Comparison of ENCODE assay signal across 21 cellular contexts in genomic region chrX:111560801-111561200, GRCh38. TPM values are rescaled to one million over a fixed set of nuclear protein-coding genes. Genes with fewer than 3 reads are reported as not detected.
DNase-seq lines count a peak whose midpoint lies in the region; ATAC-seq, FAIRE-seq and TF ChIP-seq lines count a peak whose summit lies in the region.
"Had no signal": no experiment of that assay in that cellular context is flagged by ENCODE, and none has a peak within 500 bp of the region (broad histone marks: within the 10 kb centered on the region; RNA-seq: fewer than 3 reads in every experiment).

No MANE protein-coding gene starts in this region.

- CTCF ChIA-PET in Caco-2 (lab: Charles Lee): no interaction called here
- CTCF ChIA-PET in H1 (lab: Charles Lee; ENCODE audit: partially characterized antibody): no interaction called here

- no peaks in the 10 kb centered on the region for H3K36me3 Mint-ChIP-seq in Caco-2 (ENCODE audit: insufficient read depth, unreplicated experiment)
- H3K36me3 Mint-ChIP-seq: CD14-positive monocyte; CD8-positive, alpha-beta T cell had no signal

- no peak overlapping the region for H4K91ac ChIP-seq in H1 (replicated peaks; ENCODE audit: insufficient read length, low read length)

- H3K27ac Mint-ChIP-seq in Caco-2 (ENCODE audit: unreplicated experiment): no peak overlapping the region
- H3K27ac Mint-ChIP-seq: CD14-positive monocyte; CD8-positive, alpha-beta T cell had no signal

- WGBS in H1 (ENCODE audit: extremely low coverage in 1 of 2, insufficient coverage in 1 of 2, insufficient read length in 1 of 2, insufficient replicate concordance in 2 of 2, low coverage in 1 of 2, low lambda C conversion rate in 2 of 2, missing lambda C conversion rate in 1 of 2), 2 experiments: 90% methylated on average over 3 of the region's 3 CpGs; no CpG with 5 or more reads in 1 of the 2 experiments

- H2BK12ac ChIP-seq in H1 (ENCODE audit: low read depth, low read length): no peak overlapping the region

- H3K4me1 Mint-ChIP-seq in Caco-2 (ENCODE audit: low read depth, unreplicated experiment): no peaks in the 10 kb centered on the region
- H3K4me1 Mint-ChIP-seq: CD14-positive monocyte had no signal

- H3K14ac ChIP-seq in H1 (ENCODE audit: insufficient read length): no peak overlapping the region

- H3K9ac ChIP-seq in H1 (replicated peaks in 1 of 4; ENCODE audit: extremely low read depth in 1 of 4, low read depth in 3 of 4, low read length in 3 of 4): no peak overlapping the region
- H3K9ac ChIP-seq: BLaER1 had no signal

- no peak overlapping the region for H3K27ac ChIP-seq in H1 (ENCODE audit: low read depth, low read length)
- H3K27ac ChIP-seq: BLaER1, HL-60 had no signal

- no peaks in the 10 kb centered on the region for H3K27me3 ChIP-seq in BE2C
- H3K27me3 ChIP-seq in Caco-2 (replicated peaks; ENCODE audit: control insufficient read depth, insufficient read depth, low read length): no peaks in the 10 kb centered on the region
- no peaks in the 10 kb centered on the region for H3K27me3 ChIP-seq in H1 (replicated peaks in 1 of 4; ENCODE audit: control insufficient read depth in 3 of 4, extremely low read depth in 1 of 4, insufficient read depth in 3 of 4, low read length in 3 of 4)

- H3K4me2 ChIP-seq in H1 (ENCODE audit: insufficient read depth in 1 of 2, low read depth in 2 of 2, low read length in 2 of 2): no peak overlapping the region
- H3K4me2 ChIP-seq: BLaER1 had no signal

- in situ Hi-C loops in ACHN (cut with HindIII; ENCODE audit: low pct_ligation_motif_present, low pct_unique_long_range_greater_than_20kb, low sequenced_read_pairs): no loop called here

- ATAC-seq in GM21825 (IDR thresholded peaks at IDR 0.05; ENCODE audit: unreplicated experiment): no peak
- ATAC-seq: CD8-positive, alpha-beta T cell; GM12878 had no signal

- no peaks in the 10 kb centered on the region for H3K23me2 ChIP-seq in H1 (ENCODE audit: low read depth, low read length)

- DNase-seq in BE2C: peak; percentile 71
- no peak for DNase-seq in Caco-2
- DNase-seq in NCI-H69 (lab: John Stamatoyannopoulos, UW): peak; percentile 26
- DNase-seq in H1 (ENCODE audit: low read depth in 1 of 2, low spot score in 2 of 2): no peak
- no peak for DNase-seq in activated effector memory CD4-positive, alpha-beta T cell treated with anti-CD3 and anti-CD28 coated beads, Interleukin-2, amount 50 U/mL, for 16 hours
- DNase-seq in ACHN: no peak
- DNase-seq: AML-193; CD8-positive, alpha-beta T cell; DMS 273 treated with DMSO at 0.1 percent for 48 hours; DMS53; DND-41; EL; HCEC 1CT had no signal

- H2AFZ ChIP-seq in H1 (ENCODE audit: low read length): no peak overlapping the region

- H3K79me2 ChIP-seq in H1 (ENCODE audit: control insufficient read depth in 1 of 2, insufficient read depth in 2 of 2, low read length in 2 of 2): no peaks in the 10 kb centered on the region

- H3K4me3 Mint-ChIP-seq in Caco-2 (ENCODE audit: unreplicated experiment): peak overlapping the region; percentile 58
- H3K4me3 Mint-ChIP-seq: CD14-positive monocyte; CD8-positive, alpha-beta T cell had no signal

- no peak for TF ChIP-seq EP300 in H1 (IDR thresholded peaks at IDR 0.05; ENCODE audit: borderline replicate concordance in 1 of 2, low read depth in 2 of 2, low read length in 2 of 2)

- no peak overlapping the region for H4K8ac ChIP-seq in H1 (ENCODE audit: extremely low read depth, insufficient read depth, low read length)

- no peaks in the 10 kb centered on the region for H3K9me3 Mint-ChIP-seq in Caco-2 (ENCODE audit: unreplicated experiment)
- H3K9me3 Mint-ChIP-seq: CD8-positive, alpha-beta T cell had no signal

- H2BK5ac ChIP-seq in H1 (ENCODE audit: low read depth, low read length): no peak overlapping the region

- no peak overlapping the region for H3K23ac ChIP-seq in H1 (ENCODE audit: insufficient read length)

- H3K4me3 ChIP-seq in BE2C (ENCODE audit: low read depth, low read length): peak overlapping the region; percentile 21; the same call in 1 of the 2 replicates
- peak overlapping the region; percentile 20 for H3K4me3 ChIP-seq in Caco-2 (ENCODE audit: low read depth, low read length)
- no peak overlapping the region for H3K4me3 ChIP-seq in H1 (ENCODE audit: extremely low read depth in 1 of 4, insufficient read depth in 2 of 4, low read depth in 3 of 4, low read length in 4 of 4)
- H3K4me3 ChIP-seq: BLaER1, GM12878 had no signal

- POLR2A ChIA-PET in Caco-2 (lab: Charles Lee) (no interaction called here), H1 (lab: Charles Lee; ENCODE audit: partially characterized antibody) (no interaction called here)

- no peak overlapping the region for H2BK15ac ChIP-seq in H1 (ENCODE audit: low read length)

- H3K36me3 ChIP-seq in BE2C (no peaks in the 10 kb centered on the region), Caco-2 (ENCODE audit: control insufficient read depth, insufficient read depth, low read length) (no peaks in the 10 kb centered on the region), H1 (ENCODE audit: control insufficient read depth in 2 of 4, insufficient read depth in 4 of 4, low read length in 3 of 4) (no peaks in the 10 kb centered on the region)
- H3K36me3 ChIP-seq: BLaER1 had no signal

- no peak overlapping the region for H2AK5ac ChIP-seq in H1 (ENCODE audit: low read depth, low read length)

- TF ChIP-seq CTCF in BE2C (IDR thresholded peaks at IDR 0.05; ENCODE audit: low read depth, low read length) (no peak), Caco-2 (IDR thresholded peaks at IDR 0.05; ENCODE audit: insufficient read depth in 1 of 2, low read depth in 1 of 2, low read length in 1 of 2, severe bottlenecking in 1 of 2, unreplicated experiment in 1 of 2) (no peak), H1 (IDR thresholded peaks at IDR 0.05; ENCODE audit: control extremely low read depth in 1 of 3, insufficient read depth in 1 of 3, low read depth in 1 of 3, low read length in 3 of 3) (no peak)

- TF ChIP-seq RAD21 in H1 (IDR thresholded peaks at IDR 0.05 in 1 of 2, conservative IDR thresholded peaks at IDR 0.05 in 1 of 2; ENCODE audit: low read depth in 2 of 2, low read length in 2 of 2): no peak

- no peaks in the 10 kb centered on the region for H3K27me3 Mint-ChIP-seq in Caco-2 (ENCODE audit: insufficient read depth, unreplicated experiment)

- BruUV-seq in Caco-2 (replicated peaks; lab: Mats Ljungman, UMichigan): no TSS peak

- H3K9me3 ChIP-seq in BE2C (no peaks in the 10 kb centered on the region), Caco-2 (no peaks in the 10 kb centered on the region), H1 (ENCODE audit: insufficient read depth in 2 of 2, low read depth in 1 of 2, low read length in 1 of 2) (no peaks in the 10 kb centered on the region)
- H3K9me3 ChIP-seq: BLaER1 had no signal

- no peak overlapping the region for H2BK120ac ChIP-seq in H1 (replicated peaks; ENCODE audit: low read depth, low read length)

- TF ChIP-seq POLR2A in H1 (IDR thresholded peaks at IDR 0.05; ENCODE audit: control extremely low read depth in 1 of 2, low read depth in 2 of 2, low read length in 2 of 2): no peak

- no peak overlapping the region for H2BK20ac ChIP-seq in H1 (ENCODE audit: low read length)

- no peak overlapping the region for H3K4ac ChIP-seq in H1 (replicated peaks; ENCODE audit: insufficient read length, low read depth, low read length)

- H3K79me1 ChIP-seq in H1 (ENCODE audit: low read depth, low read length): no peaks in the 10 kb centered on the region

- FAIRE-seq in H1 (lab: Jason Lieb, UNC): peak; percentile 78
- FAIRE-seq: A204.1, GM12878 had no signal

- intact Hi-C loops in Caco-2 (cut with micrococcal nuclease; ENCODE audit: unreplicated experiment): loop anchor here (10.0 kb wide), 1 partner anchor 46 kb away; the partner anchor contains the start of gene SERTM2

- no peak overlapping the region for H3K56ac ChIP-seq in H1 (replicated peaks; ENCODE audit: insufficient read length, low read depth, low read length)

- no peak overlapping the region for H4K5ac ChIP-seq in H1 (ENCODE audit: insufficient read length, low read depth, low read length)

- H3K4me1 ChIP-seq in BE2C: peaks cover 5% of the 10 kb centered on the region
- H3K4me1 ChIP-seq in Caco-2: no peaks in the 10 kb centered on the region
- H3K4me1 ChIP-seq in H1 (replicated peaks in 1 of 4; ENCODE audit: control insufficient read depth in 3 of 4, insufficient read depth in 4 of 4, low read length in 3 of 4): 0 out of 7 replicates have a peak, but pooled peaks cover 0 to 3% (median 0%) of the 10 kb centered on the region in 4 experiments
- H3K4me1 ChIP-seq: BLaER1 had no signal

- H3K18ac ChIP-seq in H1 (ENCODE audit: extremely low read depth, low read length): no peak overlapping the region

- no peaks in the 10 kb centered on the region for H4K20me1 ChIP-seq in H1 (replicated peaks in 1 of 2; ENCODE audit: control insufficient read depth in 1 of 2, insufficient read depth in 2 of 2, low read length in 2 of 2)
- H4K20me1 ChIP-seq: BLaER1 had no signal

TF ChIP-seq in H1, 55 proteins besides CTCF, POLR2A, EP300 and RAD21 (continues in another document):
- TF ChIP-seq JUN (IDR thresholded peaks at IDR 0.05; ENCODE audit: low read depth, low read length) (no peak), TAF7 (optimal IDR thresholded peaks at IDR 0.05; ENCODE audit: borderline replicate concordance, low read depth, low read length) (no peak), SP1 (IDR thresholded peaks at IDR 0.05; ENCODE audit: low read depth, low read length) (no peak), TCF12 (IDR thresholded peaks at IDR 0.05; ENCODE audit: low read depth, low read length) (no peak), USF2 (IDR thresholded peaks at IDR 0.05; ENCODE audit: low read length) (no peak), KDM1A (IDR thresholded peaks at IDR 0.05; ENCODE audit: borderline replicate concordance, low read length) (no peak), CBX8 (IDR thresholded peaks at IDR 0.05; ENCODE audit: borderline replicate concordance, low read depth, low read length) (no peak)

RNA-seq across cellular contexts. Expression of gene SERTM2, which starts 49.4 kb away (rescaled TPM):
- polyA plus RNA-seq in BE2C (2012; ENCODE audit: insufficient read depth, insufficient read length, low read depth): 7.6 TPM
- 1.1 and 1.4 TPM in 2 replicates for total RNA-seq in Caco-2 (2022)
- 0.38 and 0.58 TPM in 2 replicates for total RNA-seq in H1 (2021; fragmentation: NEBNext Ultra II Directional; extraction: Animal tissue kit (Norgen Biotek cat#: 25700))
- polyA plus RNA-seq in H1 (2011; rRNA removed): 0.22 and 0.45 TPM in 2 replicates
- polyA plus RNA-seq in H1 (2011; cell fraction: cytosol; rRNA removed): 0.50 TPM
- polyA plus RNA-seq in H1 (2011; cell fraction: nucleus; rRNA removed): 0.26 TPM
- 0.28 to 0.48 TPM (median 0.38 TPM) in 4 replicates for polyA plus RNA-seq in H1 (2012, experiment 1 of 2)
- not detected for polyA plus RNA-seq in H1 (2012, experiment 2 of 2)
- polyA plus RNA-seq in H1 (2013, experiment 1 of 2): 0.85 TPM
- polyA plus RNA-seq in H1 (2013, experiment 2 of 2): 0.77 TPM
- polyA minus RNA-seq in H1 (2011; rRNA and poly(A)+ RNA removed): 0.22 and 1.00 TPM in 2 replicates
- 0.37 TPM for polyA minus RNA-seq in H1 (2011; cell fraction: cytosol; rRNA and poly(A)+ RNA removed)
- polyA minus RNA-seq in H1 (2011; cell fraction: nucleus; rRNA and poly(A)+ RNA removed): 0.90 TPM
- total RNA-seq: CD8-positive, alpha-beta T cell; G401; GM12878; HT1080 had no signal
- polyA plus RNA-seq: CD14-positive monocyte, GM12878 had no signal

Comparison
In these comparisons a context has a peak if more than half of its experiments do, and no peak if none do; other contexts are left out.
1. DNase-seq: peak in BE2C (single experiment) and NCI-H69 (single experiment); none in Caco-2 (0 of 2), H1 (0 of 2), activated effector memory CD4-positive, alpha-beta T cell treated with anti-CD3 and anti-CD28 coated beads, Interleukin-2, amount 50 U/mL, for 16 hours (single experiment) and ACHN (single experiment).
2. H3K4me3 ChIP-seq: peak in BE2C (single experiment) and Caco-2 (single experiment); none in H1 (0 of 4).